8 cellular contexts compared by ENCODE assay signal in the genomic region with DNA sequence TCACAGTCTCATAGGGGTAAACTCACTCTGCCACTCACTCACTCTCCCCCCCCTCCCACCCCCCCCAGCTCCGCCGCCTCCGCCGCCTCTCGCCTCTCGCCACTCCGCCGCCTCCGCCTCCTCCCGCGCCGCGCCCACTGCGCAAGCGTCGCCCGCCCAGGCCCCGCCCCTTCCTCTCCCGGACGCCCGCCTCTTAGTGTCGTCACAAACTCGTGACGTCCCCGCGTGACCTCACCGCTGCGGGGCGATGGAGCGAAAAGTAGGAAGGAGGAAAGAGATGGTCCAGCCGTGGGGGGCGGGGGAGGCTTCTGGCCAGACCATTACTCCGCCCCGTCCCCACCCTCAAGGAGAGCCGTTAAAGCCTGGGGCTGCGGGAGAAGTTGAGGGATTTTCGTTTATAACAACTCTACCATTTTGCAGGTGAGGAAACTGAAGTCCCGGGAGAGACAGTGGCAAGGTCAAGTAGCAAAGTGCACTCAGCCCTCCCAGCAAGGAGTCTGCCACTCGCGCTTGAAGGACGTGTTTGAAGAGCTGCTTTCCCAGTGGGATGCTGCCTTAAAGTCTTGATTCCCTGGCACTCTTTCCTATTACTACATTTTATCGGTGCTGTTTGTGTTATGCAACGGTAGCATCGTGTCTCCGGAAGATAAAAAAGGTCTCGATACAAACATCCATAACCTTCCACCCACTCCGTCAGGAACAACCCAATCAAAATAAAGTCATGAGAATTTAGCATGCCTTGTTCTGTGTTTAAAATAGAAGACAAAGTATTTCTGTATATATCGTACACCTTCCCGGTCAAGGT. TPM values are rescaled to one million over a fixed set of nuclear protein-coding genes. Genes with fewer than 3 reads are reported as not detected.
A peak's percentile ranks its signal among the peaks of the same experiment; 100 is the strongest.
DNase-seq lines count a peak whose midpoint lies in the region; ATAC-seq and TF ChIP-seq lines count a peak whose summit lies in the region.

A gene (minus strand): TSS at position 29 of the 805 bp plus-strand sequence. CDS start 164 bp downstream, outside the sequence.

- H3K27me3 ChIP-seq in GM06990 (replicated peaks; ENCODE audit: control insufficient read depth, insufficient read depth, low read length) = no peaks in the 10 kb centered on the region

- TF ChIP-seq CTCF in GM06990 (IDR thresholded peaks at IDR 0.05; ENCODE audit: insufficient read depth, low read length, poor library complexity, severe bottlenecking) (no peak), omental fat pad (IDR thresholded peaks at IDR 0.05) (no peak)

- peak; percentile 95 for DNase-seq in GM06990 (ENCODE audit: extremely low read depth, insufficient read length)
- DNase-seq in NCI-H1105 treated with DMSO at 0.1 percent for 48 hours (lab: John Stamatoyannopoulos, UW) = peak; percentile 86
- peak; percentile 87 for DNase-seq in SKM-1 treated with dmso at 0.1 percent for 144 hours (lab: John Stamatoyannopoulos, UW; ENCODE audit: unreplicated experiment)
- peak; percentile 95 for DNase-seq in glomerular visceral epithelial cell (ENCODE audit: extremely low spot score)
- DNase-seq in omental fat pad (ENCODE audit: low spot score) = peak; percentile 97

- H3K27ac Mint-ChIP-seq in activated naive CD8-positive, alpha-beta T cell = peak within 1 kb of the TSS; percentile 97

- H3K4me1 Mint-ChIP-seq in activated naive CD8-positive, alpha-beta T cell (ENCODE audit: low read depth) = peaks cover 44% of the 10 kb centered on the region

- H3K27ac ChIP-seq in temporal lobe (ENCODE audit: low read depth, low read length) = peak within 1 kb of the TSS; percentile 77

- H3K36me3 ChIP-seq in GM06990 (ENCODE audit: control insufficient read depth, insufficient read depth, low read length) = no peaks in the 10 kb centered on the region

- H3K4me3 ChIP-seq in GM06990 (replicated peaks; ENCODE audit: low read depth, low read length) = peak within 1 kb of the TSS; percentile 100

- no peaks in the 10 kb centered on the region for H3K9me3 Mint-ChIP-seq in activated naive CD8-positive, alpha-beta T cell (ENCODE audit: low read depth)

- peak within 1 kb of the TSS; percentile 95 for H3K4me3 Mint-ChIP-seq in activated naive CD8-positive, alpha-beta T cell

- peaks cover 3% of the 10 kb centered on the region for H3K36me3 Mint-ChIP-seq in activated naive CD8-positive, alpha-beta T cell

- no peaks in the 10 kb centered on the region for H3K27me3 Mint-ChIP-seq in activated naive CD8-positive, alpha-beta T cell

- ATAC-seq in HG02610 (IDR thresholded peaks at IDR 0.05; ENCODE audit: unreplicated experiment) (peak; percentile 69), omental fat pad (ENCODE audit: low FRiP score) (peak; percentile 95)

RNA-seq across cellular contexts. Expression of the gene that starts here (rescaled TPM):
- total RNA-seq in omental fat pad = 10 to 100 TPM; 77.5 to 84.1 (median 80.1) TPM
- 16.7 TPM for total RNA-seq in temporal lobe

Comparison
In these comparisons a context has a peak if more than half of its experiments do, and no peak if none do; other contexts are left out.
1. Peak in every context shown above with its lines: DNase-seq, ATAC-seq, H3K4me3 ChIP-seq and H3K27ac ChIP-seq.